ENCODE assay signal across 8 cellular contexts in genomic region chr3:111338059-111338698, GRCh38.
DNase-seq lines count a peak whose midpoint lies in the region; ATAC-seq and TF ChIP-seq lines count a peak whose summit lies in the region.

No MANE protein-coding gene starts in this region.

- H3K27me3 Mint-ChIP-seq in type B pancreatic cell = no peaks in the 10 kb centered on the region

- no peaks in the 10 kb centered on the region for H3K36me3 ChIP-seq in lung (ENCODE audit: control insufficient read depth in 2 of 2, insufficient read depth in 2 of 2, low read length in 2 of 2)

- no peak overlapping the region for H3K27ac Mint-ChIP-seq in type B pancreatic cell

- WGBS in lung, 2 donors = 69 to 75% methylated on average over 4 of the region's 4 CpGs

- H3K4me3 Mint-ChIP-seq in type B pancreatic cell = no peak overlapping the region

- no peaks in the 10 kb centered on the region for H3K27me3 ChIP-seq in lung (ENCODE audit: control insufficient read depth, insufficient read depth)

- ATAC-seq in lung (ENCODE audit: insufficient read depth, low FRiP score) (peak; percentile 75), GM19397 (IDR thresholded peaks at IDR 0.05; ENCODE audit: unreplicated experiment) (no peak)

- H3K4me1 ChIP-seq in lung (ENCODE audit: control insufficient read depth in 2 of 2, insufficient read depth in 2 of 2, low read length in 2 of 2) = no peaks in the 10 kb centered on the region

- peaks cover 7% of the 10 kb centered on the region for H3K4me1 Mint-ChIP-seq in type B pancreatic cell (ENCODE audit: unreplicated experiment)

- no peaks in the 10 kb centered on the region for H3K36me3 Mint-ChIP-seq in type B pancreatic cell

- H3K4me3 ChIP-seq in choroid plexus epithelial cell (ENCODE audit: low read depth, low read length) (no peak overlapping the region), lung (no peak overlapping the region)

- peak; percentile 15 to 35 for DNase-seq in stimulated activated CD4-positive, alpha-beta T cell treated with anti-CD3 and anti-CD28 coated beads, Interleukin-12 subunit alpha, Interleukin-12 subunit beta, amount 100 ng/mL, for 24 hours (ENCODE audit: low read depth in 2 of 2)
- no peak for DNase-seq in stimulated activated CD4-positive, alpha-beta T cell treated with anti-CD3 and anti-CD28 coated beads, Interleukin-1b, Interleukin-23, amount 100 ng/mL, for 48 hours
- DNase-seq in LHCN-M2 (ENCODE audit: low read depth) (peak; percentile 77), T-helper 1 cell (peak in 3 of 5 donors; percentile 2 to 51 (median 5)), choroid plexus epithelial cell (ENCODE audit: low read depth) (peak; percentile 93), lung (ENCODE audit: low spot score) (peak; percentile 61), type B pancreatic cell (ENCODE audit: extremely low spot score, unreplicated experiment) (no peak)

- peaks cover 3 to 6% of the 10 kb centered on the region in 2 donors for H3K9me3 ChIP-seq in lung (ENCODE audit: control insufficient read depth in 2 of 2, insufficient read depth in 1 of 2, low read length in 1 of 2)

- no peak overlapping the region for H3K27ac ChIP-seq in lung (ENCODE audit: low read depth in 1 of 2, low read length in 1 of 2)

- TF ChIP-seq CTCF in choroid plexus epithelial cell (conservative IDR thresholded peaks at IDR 0.05; ENCODE audit: low read depth, low read length) (peak; percentile 93), lung (IDR thresholded peaks at IDR 0.05; ENCODE audit: control extremely low read depth, extremely low read depth) (peak; percentile 41), type B pancreatic cell (conservative IDR thresholded peaks at IDR 0.05) (peak; percentile 76)

- H3K9me3 Mint-ChIP-seq in type B pancreatic cell = peaks cover 11% of the 10 kb centered on the region

Comparison
In these comparisons a context has a peak if more than half of its experiments do, and no peak if none do; other contexts are left out.
1. DNase-seq: peak in stimulated activated CD4-positive, alpha-beta T cell treated with anti-CD3 and anti-CD28 coated beads, Interleukin-12 subunit alpha, Interleukin-12 subunit beta, amount 100 ng/mL, for 24 hours (2 of 2), LHCN-M2 (single experiment), T-helper 1 cell (3 of 5), choroid plexus epithelial cell (single experiment) and lung (single experiment); none in stimulated activated CD4-positive, alpha-beta T cell treated with anti-CD3 and anti-CD28 coated beads, Interleukin-1b, Interleukin-23, amount 100 ng/mL, for 48 hours (single experiment) and type B pancreatic cell (single experiment).
2. CTCF ChIP-seq: peak in every context shown above with its lines; median percentile 93 in choroid plexus epithelial cell; 76 in type B pancreatic cell; 41 in lung.